27 cellular contexts compared by ENCODE assay signal in genomic region chr22:22106855-22107254, GRCh38.
A peak's percentile ranks its signal among the peaks of the same experiment; 100 is the strongest.
DNase-seq lines count a peak whose midpoint lies in the region; ATAC-seq, FAIRE-seq and TF ChIP-seq lines count a peak whose summit lies in the region.
"Had no signal": no experiment of that assay in that cellular context is flagged by ENCODE, and none has a peak within 500 bp of the region (broad histone marks: within the 10 kb centered on the region; RNA-seq: fewer than 3 reads in every experiment).

No MANE protein-coding gene starts in this region.

- H3K4me2 ChIP-seq in BLaER1, result peak overlapping the region; percentile 53
- H3K4me2 ChIP-seq in K562 (ENCODE audit: insufficient read depth, low read length), result no peak overlapping the region
- H3K4me2 ChIP-seq: A549 had no signal

- H3K4me3 ChIP-seq in BLaER1, result no peak overlapping the region
- no peak overlapping the region for H3K4me3 ChIP-seq in HL-60 (replicated peaks; ENCODE audit: insufficient read depth, low read length)
- no peak overlapping the region for H3K4me3 ChIP-seq in K562
- no peak overlapping the region for H3K4me3 ChIP-seq in ovary
- H3K4me3 ChIP-seq in thyroid gland (replicated peaks in 1 of 3), result no peak overlapping the region
- H3K4me3 ChIP-seq: A549, GM12878 had no signal

- no peaks in the 10 kb centered on the region for H3K79me2 ChIP-seq in K562 (ENCODE audit: control insufficient read depth, insufficient read depth, low read length)

- H3K9ac ChIP-seq in BLaER1 (no peak overlapping the region), K562 (ENCODE audit: insufficient read depth in 1 of 2, low read depth in 2 of 2, low read length in 2 of 2) (no peak overlapping the region)

- no peak for TF ChIP-seq RAD21 in K562 (CRISPR knock-in tag; conservative IDR thresholded peaks at IDR 0.05 in 1 of 2, IDR thresholded peaks at IDR 0.05 in 1 of 2)

- H3K4me1 Mint-ChIP-seq in memory B cell, result peaks cover 28% of the 10 kb centered on the region

- no peaks in the 10 kb centered on the region for H3K9me3 Mint-ChIP-seq in memory B cell
- H3K9me3 Mint-ChIP-seq: CD14-positive monocyte; CD4-positive, alpha-beta memory T cell; CD4-positive, CD25-positive, alpha-beta regulatory T cell; CD8-positive, alpha-beta memory T cell had no signal

- H4K20me1 ChIP-seq in BLaER1 (no peaks in the 10 kb centered on the region), K562 (replicated peaks; ENCODE audit: control insufficient read depth, insufficient read depth, low read length) (no peaks in the 10 kb centered on the region)

- H3K4me3 Mint-ChIP-seq in memory B cell, result no peak overlapping the region
- H3K4me3 Mint-ChIP-seq: CD14-positive monocyte; CD4-positive, alpha-beta memory T cell; CD4-positive, CD25-positive, alpha-beta regulatory T cell; CD8-positive, alpha-beta memory T cell had no signal

- H3K9me3 ChIP-seq in BLaER1, result no peaks in the 10 kb centered on the region
- H3K9me3 ChIP-seq in K562 (replicated peaks; ENCODE audit: control insufficient read depth, insufficient read depth, low read depth, low read length), result no peaks in the 10 kb centered on the region
- H3K9me3 ChIP-seq in ovary, result no peaks in the 10 kb centered on the region
- H3K9me3 ChIP-seq in thyroid gland, result no peaks in the 10 kb centered on the region
- H3K9me3 ChIP-seq: A549, BE2C had no signal

- H3K4me1 ChIP-seq in BLaER1 (peaks cover 41% of the 10 kb centered on the region), K562 (replicated peaks in 1 of 2; ENCODE audit: control insufficient read depth in 2 of 2, insufficient read depth in 2 of 2, low read length in 2 of 2) (peaks cover 10 to 27% of the 10 kb centered on the region in 2 experiments; a peak in 4 of 5 replicates), ovary (ENCODE audit: insufficient read depth) (no peaks in the 10 kb centered on the region), thyroid gland (no peaks in the 10 kb centered on the region)
- H3K4me1 ChIP-seq: BE2C had no signal

- H3K27ac Mint-ChIP-seq in memory B cell, result peak overlapping the region; percentile 24
- H3K27ac Mint-ChIP-seq: CD14-positive monocyte; CD4-positive, alpha-beta memory T cell; CD4-positive, CD25-positive, alpha-beta regulatory T cell; CD8-positive, alpha-beta memory T cell had no signal

- POLR2A ChIA-PET in K562 (lab: Yijun Ruan, JAX), result interaction anchor here (0.5 to 2.6 kb wide), 12 partner anchors 8 to 476 kb away, joined by 3 to 10 read pairs (median 4); partner anchors contain the start of gene TOP3B

- no peaks in the 10 kb centered on the region for H3K27me3 ChIP-seq in BLaER1
- H3K27me3 ChIP-seq in HL-60 (ENCODE audit: insufficient read depth, poor library complexity, severe bottlenecking), result no peaks in the 10 kb centered on the region
- peaks cover 18 to 22% of the 10 kb centered on the region in 2 experiments for H3K27me3 ChIP-seq in K562 (ENCODE audit: control insufficient read depth in 2 of 2, insufficient read depth in 2 of 2, low read length in 2 of 2)
- no peaks in the 10 kb centered on the region for H3K27me3 ChIP-seq in ovary
- H3K27me3 ChIP-seq in thyroid gland, result no peaks in the 10 kb centered on the region

- CTCF ChIA-PET in K562 (lab: Yijun Ruan, JAX; ENCODE audit: low intra/inter-chr PET ratio), result no interaction called here

- no peaks in the 10 kb centered on the region for H3K27me3 Mint-ChIP-seq in memory B cell

- in situ Hi-C loops in K562 (cut with MboI) (no loop called here), ACHN (cut with HindIII; ENCODE audit: low pct_ligation_motif_present, low pct_unique_long_range_greater_than_20kb, low sequenced_read_pairs) (no loop called here)

- no peak for TF ChIP-seq POLR2A in K562 (conservative IDR thresholded peaks at IDR 0.05)
- TF ChIP-seq POLR2A in ovary (IDR thresholded peaks at IDR 0.05), result no peak
- TF ChIP-seq POLR2A in thyroid gland (IDR thresholded peaks at IDR 0.05), result no peak

- H3K36me3 Mint-ChIP-seq in memory B cell, result peaks cover 1% of the 10 kb centered on the region
- H3K36me3 Mint-ChIP-seq: CD14-positive monocyte; CD4-positive, alpha-beta memory T cell; CD4-positive, CD25-positive, alpha-beta regulatory T cell; CD8-positive, alpha-beta memory T cell had no signal

- TF ChIP-seq CTCF in HL-60 (IDR thresholded peaks at IDR 0.05; ENCODE audit: insufficient read depth, low read length), result no peak
- TF ChIP-seq CTCF in K562 (IDR thresholded peaks at IDR 0.05 in 2 of 3, conservative IDR thresholded peaks at IDR 0.05 in 1 of 3; ENCODE audit: insufficient read depth in 2 of 3, low read depth in 1 of 3, low read length in 3 of 3), result no peak
- TF ChIP-seq CTCF in ovary (IDR thresholded peaks at IDR 0.05), result no peak
- TF ChIP-seq CTCF in thyroid gland (IDR thresholded peaks at IDR 0.05), result no peak

- H3K36me3 ChIP-seq in BLaER1 (no peaks in the 10 kb centered on the region), K562 (ENCODE audit: control insufficient read depth, insufficient read depth, low read length) (no peaks in the 10 kb centered on the region), ovary (no peaks in the 10 kb centered on the region), thyroid gland (no peaks in the 10 kb centered on the region)
- H3K36me3 ChIP-seq: BE2C had no signal

- H3K27ac ChIP-seq in BLaER1, result no peak overlapping the region
- 0 out of 2 replicates have a peak overlapping the region, but pooled peaks have one; percentile 7 for H3K27ac ChIP-seq in HL-60 (replicated peaks)
- no peak overlapping the region for H3K27ac ChIP-seq in K562 (ENCODE audit: extremely low read depth, low read depth, low read length)
- H3K27ac ChIP-seq in ovary, result no peak overlapping the region
- H3K27ac ChIP-seq in thyroid gland, result no peak overlapping the region
- H3K27ac ChIP-seq: 22Rv1, A549 had no signal

- TF ChIP-seq EP300 in K562 (IDR thresholded peaks at IDR 0.05; ENCODE audit: low read length) (no peak), ovary (IDR thresholded peaks at IDR 0.05) (no peak)

- no peak for FAIRE-seq in K562 (lab: Jason Lieb, UNC)
- FAIRE-seq: A549, GM12878, GM12892, GM18507 had no signal

- intact Hi-C loops in K562 (cut with micrococcal nuclease) (no loop called here), ovary (cut with DNase I) (no loop called here), thyroid gland (cut with DNase I) (no loop called here)

- DNase-seq in HL-60 (ENCODE audit: low read depth in 1 of 2, low spot score in 1 of 2) (no peak), K562 (ENCODE audit: extremely low read depth in 1 of 4, low spot score in 3 of 4) (peak in 1 of 4 experiments; percentile 43), memory B cell (ENCODE audit: low spot score in 2 of 2) (no peak), ACHN (no peak), ovary (no peak), thyroid gland (no peak)
- DNase-seq in stimulated activated CD4-positive, alpha-beta T cell treated with anti-CD3 and anti-CD28 coated beads, Interleukin-4, amount 100 ng/mL, for 24 hours, result no peak
- DNase-seq: BE2C; C1 segment of cervical spinal cord; CD4-positive, alpha-beta memory T cell; CD4-positive, CD25-positive, alpha-beta regulatory T cell; CD8-positive, alpha-beta memory T cell; COR-L47; DMS 273 treated with DMSO at 0.1 percent for 48 hours; DMS153; DMS53; DMS79; DND-41; EL; GDM1 had no signal

- no peak for ATAC-seq in K562
- ATAC-seq in memory B cell (ENCODE audit: low read depth), result no peak
- ATAC-seq: A549, GM12878 had no signal

- BruUV-seq in K562 (replicated peaks; lab: Mats Ljungman, UMichigan), result no TSS peak

- peaks cover 2% of the 10 kb centered on the region for H3K9me1 ChIP-seq in K562 (ENCODE audit: control insufficient read depth, insufficient read depth, low read length)

- peak overlapping the region; percentile 43 for H2AFZ ChIP-seq in K562 (ENCODE audit: low read depth, low read length)

TF ChIP-seq in K562, 482 proteins besides CTCF, POLR2A, EP300 and RAD21:
- 0 out of 2 replicates have a peak, but pooled peaks have one; percentile 14 for TF ChIP-seq PRMT5 (CRISPR knock-in tag; IDR thresholded peaks at IDR 0.05)
- TF ChIP-seq HEY1 (CRISPR knock-in tag; IDR thresholded peaks at IDR 0.05; ENCODE audit: borderline replicate concordance), result no peak
- no peak for TF ChIP-seq CBX1 (IDR thresholded peaks at IDR 0.05; ENCODE audit: low read depth)
- TF ChIP-seq HCFC1 (IDR thresholded peaks at IDR 0.05; ENCODE audit: low read depth, low read length), result no peak
- TF ChIP-seq FOXA3 (CRISPR knock-in tag; conservative IDR thresholded peaks at IDR 0.05 in 1 of 2, IDR thresholded peaks at IDR 0.05 in 1 of 2), result no peak
- TF ChIP-seq HMG20A (CRISPR knock-in tag; conservative IDR thresholded peaks at IDR 0.05), result no peak
- TF ChIP-seq NFIC (IDR thresholded peaks at IDR 0.05), result no peak
- TF ChIP-seq PRPF4 (IDR thresholded peaks at IDR 0.05; ENCODE audit: insufficient read depth, low read depth, low read length, poor library complexity, severe bottlenecking), result no peak
- TF ChIP-seq POU5F1 (IDR thresholded peaks at IDR 0.05; ENCODE audit: borderline replicate concordance, low read depth, low read length, partially characterized antibody), result no peak
- peak; percentile 87; the same call in 1 of the 2 replicates for TF ChIP-seq IRF2 (CRISPR knock-in tag; IDR thresholded peaks at IDR 0.05)
- TF ChIP-seq KDM1A (IDR thresholded peaks at IDR 0.05), result no peak
- TF ChIP-seq, protein P1, sequence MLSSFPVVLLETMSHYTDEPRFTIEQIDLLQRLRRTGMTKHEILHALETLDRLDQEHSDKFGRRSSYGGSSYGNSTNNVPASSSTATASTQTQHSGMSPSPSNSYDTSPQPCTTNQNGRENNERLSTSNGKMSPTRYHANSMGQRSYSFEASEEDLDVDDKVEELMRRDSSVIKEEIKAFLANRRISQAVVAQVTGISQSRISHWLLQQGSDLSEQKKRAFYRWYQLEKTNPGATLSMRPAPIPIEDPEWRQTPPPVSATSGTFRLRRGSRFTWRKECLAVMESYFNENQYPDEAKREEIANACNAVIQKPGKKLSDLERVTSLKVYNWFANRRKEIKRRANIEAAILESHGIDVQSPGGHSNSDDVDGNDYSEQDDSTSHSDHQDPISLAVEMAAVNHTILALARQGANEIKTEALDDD (IDR thresholded peaks at IDR 0.05), result peak; percentile 37; the same call in 1 of the 2 replicates
- no peak for TF ChIP-seq ZNF57 (CRISPR knock-in tag; IDR thresholded peaks at IDR 0.05)
- no peak for TF ChIP-seq MEF2A (IDR thresholded peaks at IDR 0.05; ENCODE audit: control insufficient read depth, low read depth, low read length)
- TF ChIP-seq TEAD4 (IDR thresholded peaks at IDR 0.05; ENCODE audit: low read length), result no peak
- TF ChIP-seq TEAD4 (CRISPR knock-in tag; IDR thresholded peaks at IDR 0.05; ENCODE audit: borderline replicate concordance), result peak; percentile 75; the same call in 1 of the 2 replicates
